Comparison of ENCODE assay signal across 19 cellular contexts in the genomic region with DNA sequence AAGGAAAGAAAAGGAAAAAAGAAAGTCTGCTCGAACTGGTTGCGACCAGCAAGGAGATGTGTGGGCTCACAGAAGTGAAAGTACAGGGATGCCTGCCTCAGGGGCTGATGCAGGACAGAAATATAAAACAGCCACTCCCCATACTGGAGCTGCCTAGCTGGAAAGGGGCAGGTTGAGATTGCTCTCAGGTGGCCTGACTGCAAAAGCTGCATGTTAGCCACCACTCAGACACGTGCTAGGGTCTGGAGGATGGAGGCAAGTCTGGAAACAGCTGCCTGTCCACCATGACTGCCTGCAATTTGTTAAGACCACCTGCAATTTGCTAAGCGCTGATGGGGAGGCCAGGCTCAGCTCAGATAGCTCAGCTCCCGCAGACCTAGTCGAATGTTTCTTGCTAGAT. TPM values are rescaled to one million over a fixed set of nuclear protein-coding genes. Genes with fewer than 3 reads are reported as not detected.
"Had no signal": no experiment of that assay in that cellular context is flagged by ENCODE, and none has a peak within 500 bp of the region (broad histone marks: within the 10 kb centered on the region; RNA-seq: fewer than 3 reads in every experiment).

No MANE protein-coding gene starts in this region.

- H3K27ac ChIP-seq: gastroesophageal sphincter, lower lobe of right lung, skin epidermis, thyroid gland, vagina, WERI-Rb-1 had no signal

- H3K36me3 Mint-ChIP-seq: stimulated activated effector memory CD8-positive, alpha-beta T cell treated with anti-CD3 and anti-CD28 coated beads, Interleukin-12 subunit alpha, Interleukin-12 subunit beta, amount 100 ng/mL, for 72 hours had no signal

- H3K4me3 Mint-ChIP-seq: activated CD8-positive, alpha-beta T cell treated with anti-CD3 and anti-CD28 coated beads, Interleukin-2, amount 10 ng/mL, durations not matched to agents 7 days and 5 days; activated naive CD4-positive, alpha-beta T cell treated with anti-CD3 and anti-CD28 coated beads for 36 hours; activated T-helper 1 cell treated with anti-CD3 and anti-CD28 coated beads, Interleukin-12 subunit alpha, Interleukin-12 subunit beta, Interleukin-2, Interleukin-4 antibody, amounts not matched to agents 30 ng/mL and 10 ng/mL and 1 ng/mL, durations not matched to agents 14 hours and 24 hours and 36 hours; stimulated activated effector memory CD8-positive, alpha-beta T cell treated with anti-CD3 and anti-CD28 coated beads, Interleukin-12 subunit alpha, Interleukin-12 subunit beta, amount 100 ng/mL, for 72 hours had no signal

- H3K27ac Mint-ChIP-seq: activated CD8-positive, alpha-beta T cell treated with anti-CD3 and anti-CD28 coated beads, Interleukin-2, amount 10 ng/mL, durations not matched to agents 7 days and 5 days; activated naive CD4-positive, alpha-beta T cell treated with anti-CD3 and anti-CD28 coated beads for 36 hours; activated T-helper 1 cell treated with anti-CD3 and anti-CD28 coated beads, Interleukin-12 subunit alpha, Interleukin-12 subunit beta, Interleukin-2, Interleukin-4 antibody, amounts not matched to agents 30 ng/mL and 10 ng/mL and 1 ng/mL, durations not matched to agents 14 hours and 24 hours and 36 hours; nephron progenitor cell; stimulated activated effector memory CD8-positive, alpha-beta T cell treated with anti-CD3 and anti-CD28 coated beads, Interleukin-12 subunit alpha, Interleukin-12 subunit beta, amount 100 ng/mL, for 72 hours; T-cell had no signal

- H3K4me3 ChIP-seq: lower lobe of right lung, skin epidermis, thyroid gland, vagina had no signal

- DNase-seq: activated CD4-positive, alpha-beta T cell treated with anti-CD3 and anti-CD28 coated beads for 4 hours; activated CD8-positive, alpha-beta memory T cell treated with anti-CD3 and anti-CD28 coated beads, Interleukin-2, amount 50 U/mL, for 48 hours; activated CD8-positive, alpha-beta T cell treated with anti-CD3 and anti-CD28 coated beads, Interleukin-2, amount 10 ng/mL, durations not matched to agents 7 days and 5 days; activated naive CD4-positive, alpha-beta T cell treated with anti-CD3 and anti-CD28 coated beads for 36 hours; caudate nucleus; cortex of kidney; effector memory CD4-positive, alpha-beta T cell; lower lobe of right lung; nephron progenitor cell; pancreas; T-cell; T1000; thyroid gland; WERI-Rb-1 had no signal

- H3K9me3 ChIP-seq: gastroesophageal sphincter, pancreas, thyroid gland, vagina had no signal

- H3K36me3 ChIP-seq: gastroesophageal sphincter, lower lobe of right lung, pancreas, thyroid gland, vagina, WERI-Rb-1 had no signal

- H3K27me3 ChIP-seq: pancreas, thyroid gland, vagina had no signal

- H3K4me1 Mint-ChIP-seq: stimulated activated effector memory CD8-positive, alpha-beta T cell treated with anti-CD3 and anti-CD28 coated beads, Interleukin-12 subunit alpha, Interleukin-12 subunit beta, amount 100 ng/mL, for 72 hours had no signal

- ATAC-seq: activated CD8-positive, alpha-beta T cell treated with anti-CD3 and anti-CD28 coated beads, Interleukin-2, amount 10 ng/mL, durations not matched to agents 7 days and 5 days; gastroesophageal sphincter; lower lobe of right lung; stimulated activated effector memory CD8-positive, alpha-beta T cell treated with anti-CD3 and anti-CD28 coated beads, Interleukin-12 subunit alpha, Interleukin-12 subunit beta, amount 100 ng/mL, for 72 hours; T-cell had no signal

RNA-seq across cellular contexts. Expression of gene B3GNT7, which starts 17.9 kb away (rescaled TPM):
- total RNA-seq: activated naive CD4-positive, alpha-beta T cell treated with anti-CD3 and anti-CD28 coated beads for 36 hours; activated T-helper 1 cell treated with anti-CD3 and anti-CD28 coated beads, Interleukin-12 subunit alpha, Interleukin-12 subunit beta, Interleukin-2, Interleukin-4 antibody, amounts not matched to agents 30 ng/mL and 10 ng/mL and 1 ng/mL, durations not matched to agents 14 hours and 24 hours and 36 hours had no signal
